ENCODE assay signal across 9 cellular contexts in genomic region chr13:32315255-32316029, GRCh38. TPM values are rescaled to one million over a fixed set of nuclear protein-coding genes. Genes with fewer than 3 reads are reported as not detected.
DNase-seq lines count a peak whose midpoint lies in the region; ATAC-seq and TF ChIP-seq lines count a peak whose summit lies in the region.
"Had no signal": no experiment of that assay in that cellular context is flagged by ENCODE, and none has a peak within 500 bp of the region (broad histone marks: within the 10 kb centered on the region; RNA-seq: fewer than 3 reads in every experiment).

Gene BRCA2, plus strand, starts transcription at chr13:32315508. Its CDS starts 953 bp downstream, at chr13:32316461.
Gene ZAR1L, minus strand, starts transcription at chr13:32315363. Its CDS starts 3,438 bp downstream, at chr13:32311925.

- ATAC-seq in GM18909 (IDR thresholded peaks at IDR 0.05; ENCODE audit: poor library complexity, unreplicated experiment) (peak; percentile 95), HG03139 (IDR thresholded peaks at IDR 0.05; ENCODE audit: unreplicated experiment) (peak; percentile 88)

- no peak for TF ChIP-seq CTCF in AG09319 (IDR thresholded peaks at IDR 0.05; ENCODE audit: low read depth, low read length)

- DNase-seq in AG09319 (ENCODE audit: extremely low read depth, low read depth) (peak; percentile 73), NCI-H460 (ENCODE audit: extremely low read depth, low read depth) (peak; percentile 78), cerebellum (ENCODE audit: low spot score) (peak; percentile 80), kidney glomerular epithelial cell (lab: John Stamatoyannopoulos, UW) (peak; percentile 68)
- DNase-seq in activated CD4-positive, alpha-beta T cell treated with anti-CD3 and anti-CD28 coated beads for 1 hour: peak; percentile 81
- peak; percentile 92 for DNase-seq in stimulated activated CD4-positive, alpha-beta T cell treated with anti-CD3 and anti-CD28 coated beads, Interleukin-15, amount 100 ng/mL, for 24 hours

RNA-seq across cellular contexts. Expression of gene BRCA2, which starts in this region (rescaled TPM):
- 8.5 and 8.8 TPM in 2 replicates for total RNA-seq in NCI-H460 (2014; rRNA removed; shearing (Covaris generic))
- 6.2 and 20.1 TPM in 2 replicates for polyA plus RNA-seq in NCI-H460 (2014; cell fraction: nucleus; rRNA removed)
- 5.9 TPM for total RNA-seq in cerebellum

RNA-seq across cellular contexts. Expression of gene ZAR1L, which starts in this region (rescaled TPM):
- total RNA-seq in NCI-H460 (2014; rRNA removed; shearing (Covaris generic)): not detected in 2 replicates
- 1.2 TPM in 1 of 2 replicates, not detected in the other for polyA plus RNA-seq in NCI-H460 (2014; cell fraction: nucleus; rRNA removed)
- total RNA-seq in cerebellum: not detected
- total RNA-seq: activated CD8-positive, alpha-beta memory T cell treated with anti-CD3 and anti-CD28 coated beads for 36 hours had no signal

Comparison
In these comparisons a context has a peak if more than half of its experiments do, and no peak if none do; other contexts are left out.
1. Peak in every context shown above with its lines: DNase-seq and ATAC-seq.